22 cellular contexts compared by ENCODE assay signal in the genomic region with DNA sequence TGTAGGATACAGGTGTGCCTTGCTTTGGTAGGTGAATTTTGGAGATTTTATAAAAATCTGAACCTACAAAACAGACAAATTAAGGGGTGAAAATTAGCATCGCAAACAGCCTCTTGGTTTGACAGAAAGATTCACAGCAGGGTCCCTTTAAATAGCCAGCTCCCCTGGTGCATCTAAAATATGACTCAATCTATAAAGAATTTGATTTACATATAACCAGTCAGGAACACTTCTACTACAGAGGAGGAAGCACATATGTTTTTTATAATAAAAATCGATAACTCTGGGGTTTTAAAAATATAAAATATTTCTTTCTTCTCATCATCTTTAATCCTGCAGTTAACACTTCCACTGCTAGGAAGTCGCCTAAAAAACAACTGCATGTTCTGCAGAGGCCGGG.
DNase-seq lines count a peak whose midpoint lies in the region; ATAC-seq, FAIRE-seq and TF ChIP-seq lines count a peak whose summit lies in the region.
"Had no signal": no experiment of that assay in that cellular context is flagged by ENCODE, and none has a peak within 500 bp of the region (broad histone marks: within the 10 kb centered on the region; RNA-seq: fewer than 3 reads in every experiment).

No MANE protein-coding gene starts in this region.

- H3K4me3 ChIP-seq in SK-N-MC (peak overlapping the region; percentile 56), fibroblast of pulmonary artery (replicated peaks; ENCODE audit: low read depth, low read length) (no peak overlapping the region)
- no peak overlapping the region for H3K4me3 ChIP-seq in CD8-positive, alpha-beta T cell (ENCODE audit: low read depth, low read length)

- TF ChIP-seq CTCF in fibroblast of pulmonary artery (IDR thresholded peaks at IDR 0.05; ENCODE audit: low read length, missing control alignments) = no peak
- TF ChIP-seq CTCF in CD8-positive, alpha-beta T cell (IDR thresholded peaks at IDR 0.05) = no peak

- H3K27ac ChIP-seq in SK-N-MC = no peak overlapping the region
- no peak overlapping the region for H3K27ac ChIP-seq in CD8-positive, alpha-beta T cell (ENCODE audit: low read depth, low read length)

- H3K4me1 Mint-ChIP-seq in activated T-helper 1 cell treated with anti-CD3 and anti-CD28 coated beads, Interleukin-12 subunit alpha, Interleukin-12 subunit beta, Interleukin-2, Interleukin-4 antibody, amounts not matched to agents 30 ng/mL and 10 ng/mL and 1 ng/mL, durations not matched to agents 14 hours and 24 hours and 36 hours (ENCODE audit: low read depth) = peaks cover 5% of the 10 kb centered on the region
- H3K4me1 Mint-ChIP-seq in CD8-positive, alpha-beta T cell (ENCODE audit: low read depth) = no peaks in the 10 kb centered on the region

- H3K9me3 ChIP-seq in SK-N-MC (ENCODE audit: low read depth, low read length) = no peaks in the 10 kb centered on the region
- H3K9me3 ChIP-seq in CD8-positive, alpha-beta T cell (ENCODE audit: low read length) = no peaks in the 10 kb centered on the region

- H3K36me3 Mint-ChIP-seq in activated T-helper 1 cell treated with anti-CD3 and anti-CD28 coated beads, Interleukin-12 subunit alpha, Interleukin-12 subunit beta, Interleukin-2, Interleukin-4 antibody, amounts not matched to agents 30 ng/mL and 10 ng/mL and 1 ng/mL, durations not matched to agents 14 hours and 24 hours and 36 hours (ENCODE audit: low read depth) = no peaks in the 10 kb centered on the region
- H3K36me3 Mint-ChIP-seq in CD8-positive, alpha-beta T cell = no peaks in the 10 kb centered on the region
- H3K36me3 Mint-ChIP-seq: CD14-positive monocyte had no signal

- intact Hi-C loops in activated T-helper 1 cell treated with anti-CD3 and anti-CD28 coated beads, Interleukin-12 subunit alpha, Interleukin-12 subunit beta, Interleukin-2, Interleukin-4 antibody, amounts not matched to agents 30 ng/mL and 10 ng/mL and 1 ng/mL, durations not matched to agents 14 hours and 24 hours and 36 hours (cut with micrococcal nuclease) = no loop called here
- intact Hi-C loops in CD8-positive, alpha-beta T cell (cut with DNase I, micrococcal nuclease) = no loop called here

- no peaks in the 10 kb centered on the region for H3K4me1 ChIP-seq in CD8-positive, alpha-beta T cell (ENCODE audit: insufficient read depth, low read length)

- H3K9ac ChIP-seq in SK-N-MC (ENCODE audit: insufficient read length) = no peak overlapping the region

- no peak overlapping the region for H3K27ac Mint-ChIP-seq in activated T-helper 1 cell treated with anti-CD3 and anti-CD28 coated beads, Interleukin-12 subunit alpha, Interleukin-12 subunit beta, Interleukin-2, Interleukin-4 antibody, amounts not matched to agents 30 ng/mL and 10 ng/mL and 1 ng/mL, durations not matched to agents 14 hours and 24 hours and 36 hours
- no peak overlapping the region for H3K27ac Mint-ChIP-seq in CD8-positive, alpha-beta T cell
- H3K27ac Mint-ChIP-seq: activated naive CD4-positive, alpha-beta T cell treated with anti-CD3 and anti-CD28 coated beads for 36 hours; CD14-positive monocyte; progenitor cell of endocrine pancreas had no signal

- DNase-seq in AG08395 (ENCODE audit: low spot score) (peak; percentile 34), HTR-8/SVneo (ENCODE audit: insufficient read length, low spot score) (peak; percentile 25), SK-N-MC (ENCODE audit: low read depth, low spot score) (peak; percentile 47), fibroblast of pulmonary artery (ENCODE audit: low read depth) (peak; percentile 20)
- DNase-seq in activated T-helper 1 cell treated with anti-CD3 and anti-CD28 coated beads, Interleukin-12 subunit alpha, Interleukin-12 subunit beta, Interleukin-2, Interleukin-4 antibody, amounts not matched to agents 30 ng/mL and 10 ng/mL and 1 ng/mL, durations not matched to agents 14 hours and 24 hours and 36 hours (ENCODE audit: low spot score) = no peak
- no peak for DNase-seq in NK-92 treated with Interleukin-12 subunit alpha and Interleukin-12 subunit beta, amount 100 ng/mL, for 24 hours (lab: John Stamatoyannopoulos, UW)
- no peak for DNase-seq in CD8-positive, alpha-beta T cell
- DNase-seq: activated naive CD4-positive, alpha-beta T cell treated with anti-CD3 and anti-CD28 coated beads for 36 hours; activated T-cell treated with anti-CD3 and anti-CD28 coated beads, Interleukin-2, amount 50 U/mL, for 4 hours; aorta; effector memory CD4-positive, alpha-beta T cell; glutamatergic neuron; KG1; left cardiac atrium; NCI-H1048; NCI-H2081 had no signal

- no peak for ATAC-seq in GM21786 (IDR thresholded peaks at IDR 0.05; ENCODE audit: unreplicated experiment)
- no peak for ATAC-seq in CD8-positive, alpha-beta T cell
- ATAC-seq: activated T-cell treated with anti-CD3 and anti-CD28 coated beads, Interleukin-2, amount 50 U/mL, for 4 hours; HCT116; left cardiac atrium had no signal

- no peaks in the 10 kb centered on the region for H3K9me3 Mint-ChIP-seq in activated T-helper 1 cell treated with anti-CD3 and anti-CD28 coated beads, Interleukin-12 subunit alpha, Interleukin-12 subunit beta, Interleukin-2, Interleukin-4 antibody, amounts not matched to agents 30 ng/mL and 10 ng/mL and 1 ng/mL, durations not matched to agents 14 hours and 24 hours and 36 hours
- H3K9me3 Mint-ChIP-seq in CD8-positive, alpha-beta T cell = no peaks in the 10 kb centered on the region
- H3K9me3 Mint-ChIP-seq: activated naive CD4-positive, alpha-beta T cell treated with anti-CD3 and anti-CD28 coated beads for 36 hours; activated T-cell treated with anti-CD3 and anti-CD28 coated beads, Interleukin-2, amount 50 U/mL, for 4 hours; CD14-positive monocyte had no signal

- no peaks in the 10 kb centered on the region for H3K36me3 ChIP-seq in SK-N-MC (ENCODE audit: insufficient read depth, low read length)
- H3K36me3 ChIP-seq in CD8-positive, alpha-beta T cell (ENCODE audit: insufficient read depth, low read length) = no peaks in the 10 kb centered on the region

- H3K27me3 Mint-ChIP-seq in activated T-helper 1 cell treated with anti-CD3 and anti-CD28 coated beads, Interleukin-12 subunit alpha, Interleukin-12 subunit beta, Interleukin-2, Interleukin-4 antibody, amounts not matched to agents 30 ng/mL and 10 ng/mL and 1 ng/mL, durations not matched to agents 14 hours and 24 hours and 36 hours (ENCODE audit: insufficient read depth) = no peaks in the 10 kb centered on the region
- H3K27me3 Mint-ChIP-seq in CD8-positive, alpha-beta T cell (ENCODE audit: low read depth) = no peaks in the 10 kb centered on the region
- H3K27me3 Mint-ChIP-seq: progenitor cell of endocrine pancreas had no signal

- H3K4me3 Mint-ChIP-seq in activated T-helper 1 cell treated with anti-CD3 and anti-CD28 coated beads, Interleukin-12 subunit alpha, Interleukin-12 subunit beta, Interleukin-2, Interleukin-4 antibody, amounts not matched to agents 30 ng/mL and 10 ng/mL and 1 ng/mL, durations not matched to agents 14 hours and 24 hours and 36 hours = no peak overlapping the region
- H3K4me3 Mint-ChIP-seq in CD8-positive, alpha-beta T cell = no peak overlapping the region
- H3K4me3 Mint-ChIP-seq: activated naive CD4-positive, alpha-beta T cell treated with anti-CD3 and anti-CD28 coated beads for 36 hours; activated T-cell treated with anti-CD3 and anti-CD28 coated beads, Interleukin-2, amount 50 U/mL, for 4 hours; CD14-positive monocyte had no signal

- no peaks in the 10 kb centered on the region for H3K27me3 ChIP-seq in CD8-positive, alpha-beta T cell (ENCODE audit: insufficient read depth, low read length)

- POLR2A ChIA-PET in CD8-positive, alpha-beta T cell (lab: Charles Lee) = no interaction called here

- CTCF ChIA-PET in CD8-positive, alpha-beta T cell (lab: Charles Lee) = interaction anchor here (1.1 to 1.9 kb wide), 2 partner anchors 9 to 13 kb away, joined by 3 to 4 read pairs; no protein-coding TSS in a partner anchor

- FAIRE-seq in HTR-8/SVneo (lab: Jason Lieb, UNC) = no peak
- FAIRE-seq: G401.6, GM18507 had no signal

Comparison
In these comparisons a context has a peak if more than half of its experiments do, and no peak if none do; other contexts are left out.
1. DNase-seq: peak in AG08395 (single experiment), HTR-8/SVneo (single experiment), SK-N-MC (single experiment) and fibroblast of pulmonary artery (single experiment); none in activated T-helper 1 cell treated with anti-CD3 and anti-CD28 coated beads, Interleukin-12 subunit alpha, Interleukin-12 subunit beta, Interleukin-2, Interleukin-4 antibody, amounts not matched to agents 30 ng/mL and 10 ng/mL and 1 ng/mL, durations not matched to agents 14 hours and 24 hours and 36 hours (single experiment), NK-92 treated with Interleukin-12 subunit alpha and Interleukin-12 subunit beta, amount 100 ng/mL, for 24 hours (single experiment) and CD8-positive, alpha-beta T cell (0 of 7).